Comparison of ENCODE assay signal across 1 cellular context in genomic region chr3:46607603-46608028, GRCh38.
A peak's percentile ranks its signal among the peaks of the same experiment; 100 is the strongest.
TF ChIP-seq lines count a peak whose summit lies in the region.

No MANE protein-coding gene starts in this region.

TF ChIP-seq in K562, 482 proteins besides CTCF, POLR2A, EP300 and RAD21 (continues in another document):
- TF ChIP-seq PHF8 (IDR thresholded peaks at IDR 0.05; ENCODE audit: borderline replicate concordance, low read length) (no peak), SMAD4 (CRISPR knock-in tag; conservative IDR thresholded peaks at IDR 0.05) (peak; percentile 28; the same call in 1 of the 2 replicates), POLR2B (IDR thresholded peaks at IDR 0.05; ENCODE audit: low read depth, partially characterized antibody) (no peak), MAZ (CRISPR knock-in tag; conservative IDR thresholded peaks at IDR 0.05 in 1 of 2, IDR thresholded peaks at IDR 0.05 in 1 of 2) (peak; percentile 6 to 59; a peak in 1 of 4 replicates), CEBPB (tag; IDR thresholded peaks at IDR 0.05) (peak; percentile 51; the same call in 1 of the 2 replicates), TBP (optimal IDR thresholded peaks at IDR 0.05; ENCODE audit: low read depth, low read length) (no peak), HDAC6 (IDR thresholded peaks at IDR 0.05; ENCODE audit: low read depth, low read length) (no peak), ZNF76 (CRISPR knock-in tag; IDR thresholded peaks at IDR 0.05; ENCODE audit: borderline replicate concordance) (no peak), ZNF766 (CRISPR knock-in tag; conservative IDR thresholded peaks at IDR 0.05) (peak; percentile 62), PYGO2 (tag; IDR thresholded peaks at IDR 0.05) (no peak), POLR2G (IDR thresholded peaks at IDR 0.05; ENCODE audit: low read depth, low read length) (no peak), ARID2 (IDR thresholded peaks at IDR 0.05) (no peak), FOXK1 (CRISPR knock-in tag; IDR thresholded peaks at IDR 0.05; ENCODE audit: borderline replicate concordance) (no peak), CHAMP1 (IDR thresholded peaks at IDR 0.05) (no peak), ATF3 (IDR thresholded peaks at IDR 0.05) (peak; percentile 82; the same call in 1 of the 2 replicates), ATF3 (CRISPR knock-in tag; conservative IDR thresholded peaks at IDR 0.05) (no peak), ZNF140 (CRISPR knock-in tag; IDR thresholded peaks at IDR 0.05) (no peak), JUND (IDR thresholded peaks at IDR 0.05; ENCODE audit: borderline replicate concordance, low read depth, low read length) (no peak), JUND (tag; IDR thresholded peaks at IDR 0.05; ENCODE audit: borderline replicate concordance, low read depth, low read length) (no peak), MBD1 (CRISPR knock-in tag; IDR thresholded peaks at IDR 0.05) (no peak), NR2C1 (IDR thresholded peaks at IDR 0.05) (no peak), NR2C1 (tag; IDR thresholded peaks at IDR 0.05) (no peak), SIN3A (IDR thresholded peaks at IDR 0.05; ENCODE audit: borderline replicate concordance in 2 of 2, control insufficient read depth in 1 of 2, low read depth in 2 of 2, low read length in 2 of 2) (no peak), ETV1 (tag; conservative IDR thresholded peaks at IDR 0.05; ENCODE audit: low read depth) (0 out of 2 replicates have a peak, but pooled peaks have one; percentile 39), MLX (CRISPR knock-in tag; conservative IDR thresholded peaks at IDR 0.05) (no peak), BMI1 (IDR thresholded peaks at IDR 0.05; ENCODE audit: low read length) (peak; percentile 31; the same call in 1 of the 2 replicates), TRIM24 (IDR thresholded peaks at IDR 0.05) (peak; percentile 35 to 79; a peak in 2 of 4 replicates), FOSL1 (tag; conservative IDR thresholded peaks at IDR 0.05) (peak; percentile 36; the same call in 1 of the 2 replicates), NCOA6 (IDR thresholded peaks at IDR 0.05) (no peak), MTA3 (IDR thresholded peaks at IDR 0.05; ENCODE audit: borderline replicate concordance) (peak; percentile 43; the same call in 1 of the 2 replicates), SRF (CRISPR knock-in tag; IDR thresholded peaks at IDR 0.05) (peak in 1 of 2 experiments; percentile 79; a peak in 2 of 4 replicates), ZBTB33 (CRISPR knock-in tag; IDR thresholded peaks at IDR 0.05) (no peak), POLR2H (tag; IDR thresholded peaks at IDR 0.05; ENCODE audit: low read depth) (no peak), NFRKB (IDR thresholded peaks at IDR 0.05; ENCODE audit: low read depth) (no peak), ZNF175 (CRISPR knock-in tag; IDR thresholded peaks at IDR 0.05; ENCODE audit: low read depth) (peak; percentile 49; the same call in 1 of the 2 replicates), CEBPG (CRISPR knock-in tag; IDR thresholded peaks at IDR 0.05) (peak; percentile 86), CEBPG (tag; conservative IDR thresholded peaks at IDR 0.05 in 1 of 2, IDR thresholded peaks at IDR 0.05 in 1 of 2) (peak; percentile 87 to 99), KLF10 (CRISPR knock-in tag; IDR thresholded peaks at IDR 0.05) (no peak), BACH1 (tag; IDR thresholded peaks at IDR 0.05) (peak; percentile 7; the same call in 1 of the 2 replicates), RFX1 (IDR thresholded peaks at IDR 0.05) (no peak)
- TF ChIP-seq, protein P1, sequence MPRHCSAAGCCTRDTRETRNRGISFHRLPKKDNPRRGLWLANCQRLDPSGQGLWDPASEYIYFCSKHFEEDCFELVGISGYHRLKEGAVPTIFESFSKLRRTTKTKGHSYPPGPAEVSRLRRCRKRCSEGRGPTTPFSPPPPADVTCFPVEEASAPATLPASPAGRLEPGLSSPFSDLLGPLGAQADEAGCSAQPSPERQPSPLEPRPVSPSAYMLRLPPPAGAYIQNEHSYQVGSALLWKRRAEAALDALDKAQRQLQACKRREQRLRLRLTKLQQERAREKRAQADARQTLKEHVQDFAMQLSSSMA (CRISPR knock-in tag; IDR thresholded peaks at IDR 0.05): no peak
- TF ChIP-seq, protein P2, sequence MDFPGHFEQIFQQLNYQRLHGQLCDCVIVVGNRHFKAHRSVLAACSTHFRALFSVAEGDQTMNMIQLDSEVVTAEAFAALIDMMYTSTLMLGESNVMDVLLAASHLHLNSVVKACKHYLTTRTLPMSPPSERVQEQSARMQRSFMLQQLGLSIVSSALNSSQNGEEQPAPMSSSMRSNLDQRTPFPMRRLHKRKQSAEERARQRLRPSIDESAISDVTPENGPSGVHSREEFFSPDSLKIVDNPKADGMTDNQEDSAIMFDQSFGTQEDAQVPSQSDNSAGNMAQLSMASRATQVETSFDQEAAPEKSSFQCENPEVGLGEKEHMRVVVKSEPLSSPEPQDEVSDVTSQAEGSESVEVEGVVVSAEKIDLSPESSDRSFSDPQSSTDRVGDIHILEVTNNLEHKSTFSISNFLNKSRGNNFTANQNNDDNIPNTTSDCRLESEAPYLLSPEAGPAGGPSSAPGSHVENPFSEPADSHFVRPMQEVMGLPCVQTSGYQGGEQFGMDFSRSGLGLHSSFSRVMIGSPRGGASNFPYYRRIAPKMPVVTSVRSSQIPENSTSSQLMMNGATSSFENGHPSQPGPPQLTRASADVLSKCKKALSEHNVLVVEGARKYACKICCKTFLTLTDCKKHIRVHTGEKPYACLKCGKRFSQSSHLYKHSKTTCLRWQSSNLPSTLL (IDR thresholded peaks at IDR 0.05): no peak
- TF ChIP-seq, protein P3, sequence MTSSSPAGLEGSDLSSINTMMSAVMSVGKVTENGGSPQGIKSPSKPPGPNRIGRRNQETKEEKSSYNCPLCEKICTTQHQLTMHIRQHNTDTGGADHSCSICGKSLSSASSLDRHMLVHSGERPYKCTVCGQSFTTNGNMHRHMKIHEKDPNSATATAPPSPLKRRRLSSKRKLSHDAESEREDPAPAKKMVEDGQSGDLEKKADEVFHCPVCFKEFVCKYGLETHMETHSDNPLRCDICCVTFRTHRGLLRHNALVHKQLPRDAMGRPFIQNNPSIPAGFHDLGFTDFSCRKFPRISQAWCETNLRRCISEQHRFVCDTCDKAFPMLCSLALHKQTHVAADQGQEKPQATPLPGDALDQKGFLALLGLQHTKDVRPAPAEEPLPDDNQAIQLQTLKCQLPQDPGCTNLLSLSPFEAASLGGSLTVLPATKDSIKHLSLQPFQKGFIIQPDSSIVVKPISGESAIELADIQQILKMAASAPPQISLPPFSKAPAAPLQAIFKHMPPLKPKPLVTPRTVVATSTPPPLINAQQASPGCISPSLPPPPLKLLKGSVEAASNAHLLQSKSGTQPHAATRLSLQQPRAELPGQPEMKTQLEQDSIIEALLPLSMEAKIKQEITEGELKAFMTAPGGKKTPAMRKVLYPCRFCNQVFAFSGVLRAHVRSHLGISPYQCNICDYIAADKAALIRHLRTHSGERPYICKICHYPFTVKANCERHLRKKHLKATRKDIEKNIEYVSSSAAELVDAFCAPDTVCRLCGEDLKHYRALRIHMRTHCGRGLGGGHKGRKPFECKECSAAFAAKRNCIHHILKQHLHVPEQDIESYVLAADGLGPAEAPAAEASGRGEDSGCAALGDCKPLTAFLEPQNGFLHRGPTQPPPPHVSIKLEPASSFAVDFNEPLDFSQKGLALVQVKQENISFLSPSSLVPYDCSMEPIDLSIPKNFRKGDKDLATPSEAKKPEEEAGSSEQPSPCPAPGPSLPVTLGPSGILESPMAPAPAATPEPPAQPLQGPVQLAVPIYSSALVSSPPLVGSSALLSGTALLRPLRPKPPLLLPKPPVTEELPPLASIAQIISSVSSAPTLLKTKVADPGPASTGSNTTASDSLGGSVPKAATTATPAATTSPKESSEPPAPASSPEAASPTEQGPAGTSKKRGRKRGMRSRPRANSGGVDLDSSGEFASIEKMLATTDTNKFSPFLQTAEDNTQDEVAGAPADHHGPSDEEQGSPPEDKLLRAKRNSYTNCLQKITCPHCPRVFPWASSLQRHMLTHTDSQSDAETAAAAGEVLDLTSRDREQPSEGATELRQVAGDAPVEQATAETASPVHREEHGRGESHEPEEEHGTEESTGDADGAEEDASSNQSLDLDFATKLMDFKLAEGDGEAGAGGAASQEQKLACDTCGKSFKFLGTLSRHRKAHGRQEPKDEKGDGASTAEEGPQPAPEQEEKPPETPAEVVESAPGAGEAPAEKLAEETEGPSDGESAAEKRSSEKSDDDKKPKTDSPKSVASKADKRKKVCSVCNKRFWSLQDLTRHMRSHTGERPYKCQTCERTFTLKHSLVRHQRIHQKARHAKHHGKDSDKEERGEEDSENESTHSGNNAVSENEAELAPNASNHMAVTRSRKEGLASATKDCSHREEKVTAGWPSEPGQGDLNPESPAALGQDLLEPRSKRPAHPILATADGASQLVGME (CRISPR knock-in tag; IDR thresholded peaks at IDR 0.05): no peak
- TF ChIP-seq, protein P4, sequence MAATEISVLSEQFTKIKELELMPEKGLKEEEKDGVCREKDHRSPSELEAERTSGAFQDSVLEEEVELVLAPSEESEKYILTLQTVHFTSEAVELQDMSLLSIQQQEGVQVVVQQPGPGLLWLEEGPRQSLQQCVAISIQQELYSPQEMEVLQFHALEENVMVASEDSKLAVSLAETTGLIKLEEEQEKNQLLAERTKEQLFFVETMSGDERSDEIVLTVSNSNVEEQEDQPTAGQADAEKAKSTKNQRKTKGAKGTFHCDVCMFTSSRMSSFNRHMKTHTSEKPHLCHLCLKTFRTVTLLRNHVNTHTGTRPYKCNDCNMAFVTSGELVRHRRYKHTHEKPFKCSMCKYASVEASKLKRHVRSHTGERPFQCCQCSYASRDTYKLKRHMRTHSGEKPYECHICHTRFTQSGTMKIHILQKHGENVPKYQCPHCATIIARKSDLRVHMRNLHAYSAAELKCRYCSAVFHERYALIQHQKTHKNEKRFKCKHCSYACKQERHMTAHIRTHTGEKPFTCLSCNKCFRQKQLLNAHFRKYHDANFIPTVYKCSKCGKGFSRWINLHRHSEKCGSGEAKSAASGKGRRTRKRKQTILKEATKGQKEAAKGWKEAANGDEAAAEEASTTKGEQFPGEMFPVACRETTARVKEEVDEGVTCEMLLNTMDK (IDR thresholded peaks at IDR 0.05; ENCODE audit: borderline replicate concordance, insufficient read depth, low read depth, low read length, poor library complexity, severe bottlenecking): no peak
- TF ChIP-seq, protein P5, sequence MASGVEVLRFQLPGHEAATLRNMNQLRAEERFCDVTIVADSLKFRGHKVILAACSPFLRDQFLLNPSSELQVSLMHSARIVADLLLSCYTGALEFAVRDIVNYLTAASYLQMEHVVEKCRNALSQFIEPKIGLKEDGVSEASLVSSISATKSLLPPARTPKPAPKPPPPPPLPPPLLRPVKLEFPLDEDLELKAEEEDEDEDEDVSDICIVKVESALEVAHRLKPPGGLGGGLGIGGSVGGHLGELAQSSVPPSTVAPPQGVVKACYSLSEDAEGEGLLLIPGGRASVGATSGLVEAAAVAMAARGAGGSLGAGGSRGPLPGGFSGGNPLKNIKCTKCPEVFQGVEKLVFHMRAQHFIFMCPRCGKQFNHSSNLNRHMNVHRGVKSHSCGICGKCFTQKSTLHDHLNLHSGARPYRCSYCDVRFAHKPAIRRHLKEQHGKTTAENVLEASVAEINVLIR (CRISPR knock-in tag; IDR thresholded peaks at IDR 0.05): peak; percentile 31; the same call in 1 of the 2 replicates
